In genomic region chr16:66915041-66915440, GRCh38 we compare ENCODE assay signal across 6 cellular contexts. TPM values are rescaled to one million over a fixed set of nuclear protein-coding genes. Genes with fewer than 3 reads are reported as not detected.
"Had no signal": no experiment of that assay in that cellular context is flagged by ENCODE, and none has a peak within 500 bp of the region (broad histone marks: within the 10 kb centered on the region; RNA-seq: fewer than 3 reads in every experiment).

No MANE protein-coding gene starts in this region.

- H3K4me3 Mint-ChIP-seq: GM23338, H9 had no signal

- H3K4me3 ChIP-seq: GM23338 had no signal

- H3K4me1 Mint-ChIP-seq: GM23338, IgD-negative memory B cell had no signal

- H3K36me3 Mint-ChIP-seq: IgD-negative memory B cell had no signal

- H3K27ac Mint-ChIP-seq: GM23338, H9, IgD-negative memory B cell had no signal

- DNase-seq: H9, HCEC 1CT had no signal

- H3K9me3 Mint-ChIP-seq: GM23338, H9, IgD-negative memory B cell had no signal

- ATAC-seq: GM23338 had no signal

RNA-seq across cellular contexts. Expression of gene CDH16, which starts 3.6 kb away (rescaled TPM):
- total RNA-seq: GM23338, H1, H9, HT-29 had no signal

RNA-seq across cellular contexts. Expression of gene RRAD, which starts 10.3 kb away (rescaled TPM):
- total RNA-seq: GM23338, H1 had no signal
